ENCODE assay signal across 12 cellular contexts in genomic region chr3:37324752-37325407, GRCh38.
DNase-seq lines count a peak whose midpoint lies in the region; ATAC-seq, FAIRE-seq and TF ChIP-seq lines count a peak whose summit lies in the region.
"Had no signal": no experiment of that assay in that cellular context is flagged by ENCODE, and none has a peak within 500 bp of the region (broad histone marks: within the 10 kb centered on the region; RNA-seq: fewer than 3 reads in every experiment).

No MANE protein-coding gene starts in this region.

- no peak overlapping the region for H3K4me3 ChIP-seq in gastroesophageal sphincter
- no peak overlapping the region for H3K4me3 ChIP-seq in small intestine (ENCODE audit: low read depth in 1 of 2, low read length in 2 of 2)
- no peak overlapping the region for H3K4me3 ChIP-seq in H7 (ENCODE audit: insufficient read depth, low read depth, low read length)
- H3K4me3 ChIP-seq: prostate gland had no signal

- peak; percentile 8 for DNase-seq in EH (ENCODE audit: low read depth)
- no peak for DNase-seq in activated T-helper 1 cell treated with anti-CD3 and anti-CD28 coated beads, Interleukin-12 subunit alpha, Interleukin-12 subunit beta, Interleukin-2, Interleukin-4 antibody, amounts not matched to agents 30 ng/mL and 10 ng/mL and 1 ng/mL, durations not matched to agents 14 hours and 24 hours and 36 hours (ENCODE audit: low spot score)
- DNase-seq in pons (ENCODE audit: low spot score): peak; percentile 66
- DNase-seq in KBM-7: no peak
- no peak for DNase-seq in small intestine
- no peak for DNase-seq in H7
- DNase-seq: activated T-cell treated with anti-CD3 and anti-CD28 coated beads, Interleukin-2, amount 50 U/mL, for 1 hour; NCI-H748 treated with DMSO at 0.1 percent for 48 hours had no signal

- TF ChIP-seq CTCF in gastroesophageal sphincter (IDR thresholded peaks at IDR 0.05): no peak

- no peak for FAIRE-seq in small intestine (lab: Jason Lieb, UNC)

- ATAC-seq in gastroesophageal sphincter: peak; percentile 63
- ATAC-seq in GM18868 (IDR thresholded peaks at IDR 0.05; ENCODE audit: unreplicated experiment): no peak

- H3K27ac ChIP-seq in gastroesophageal sphincter (no peak overlapping the region), small intestine (ENCODE audit: low read depth in 1 of 2, low read length in 1 of 2) (no peak overlapping the region)
- H3K27ac ChIP-seq: prostate gland had no signal

- H3K4me3 Mint-ChIP-seq in activated T-helper 1 cell treated with anti-CD3 and anti-CD28 coated beads, Interleukin-12 subunit alpha, Interleukin-12 subunit beta, Interleukin-2, Interleukin-4 antibody, amounts not matched to agents 30 ng/mL and 10 ng/mL and 1 ng/mL, durations not matched to agents 14 hours and 24 hours and 36 hours: no peak overlapping the region
- H3K4me3 Mint-ChIP-seq: T-helper 2 cell treated with Interferon-gamma antibody and Interleukin-4, amounts not matched to agents 5 μg/mL and 100 μg/mL, for 36 hours had no signal

- H3K4me1 Mint-ChIP-seq in activated T-helper 1 cell treated with anti-CD3 and anti-CD28 coated beads, Interleukin-12 subunit alpha, Interleukin-12 subunit beta, Interleukin-2, Interleukin-4 antibody, amounts not matched to agents 30 ng/mL and 10 ng/mL and 1 ng/mL, durations not matched to agents 14 hours and 24 hours and 36 hours (ENCODE audit: low read depth): peaks cover 50% of the 10 kb centered on the region

- no peaks in the 10 kb centered on the region for H3K9me3 Mint-ChIP-seq in activated T-helper 1 cell treated with anti-CD3 and anti-CD28 coated beads, Interleukin-12 subunit alpha, Interleukin-12 subunit beta, Interleukin-2, Interleukin-4 antibody, amounts not matched to agents 30 ng/mL and 10 ng/mL and 1 ng/mL, durations not matched to agents 14 hours and 24 hours and 36 hours
- H3K9me3 Mint-ChIP-seq: T-helper 2 cell treated with Interferon-gamma antibody and Interleukin-4, amounts not matched to agents 5 μg/mL and 100 μg/mL, for 36 hours had no signal

- intact Hi-C loops in activated T-helper 1 cell treated with anti-CD3 and anti-CD28 coated beads, Interleukin-12 subunit alpha, Interleukin-12 subunit beta, Interleukin-2, Interleukin-4 antibody, amounts not matched to agents 30 ng/mL and 10 ng/mL and 1 ng/mL, durations not matched to agents 14 hours and 24 hours and 36 hours (cut with micrococcal nuclease): no loop called here

- in situ Hi-C loops in KBM-7 (cut with MboI; ENCODE audit: low pct_unique_long_range_greater_than_20kb, low sequenced_read_pairs): no loop called here

- H3K4me1 ChIP-seq in gastroesophageal sphincter: peaks cover 5 to 49% (median 5%) of the 10 kb centered on the region in 3 donors
- no peaks in the 10 kb centered on the region for H3K4me1 ChIP-seq in small intestine (ENCODE audit: control insufficient read depth in 2 of 2, insufficient read depth in 1 of 2, low read depth in 1 of 2, low read length in 1 of 2)
- H3K4me1 ChIP-seq: prostate gland had no signal

- H3K36me3 ChIP-seq in gastroesophageal sphincter (peaks cover 6 to 52% of the 10 kb centered on the region in 2 donors), small intestine (ENCODE audit: control insufficient read depth in 2 of 2, insufficient read depth in 2 of 2, low read length in 2 of 2) (peaks cover 7 to 25% of the 10 kb centered on the region in 2 donors), H7 (replicated peaks; ENCODE audit: control insufficient read depth, insufficient read depth, low read length) (peaks cover 15% of the 10 kb centered on the region)
- H3K36me3 ChIP-seq: prostate gland had no signal

- H3K9me3 ChIP-seq in gastroesophageal sphincter (no peaks in the 10 kb centered on the region), small intestine (ENCODE audit: control insufficient read depth, low read depth) (no peaks in the 10 kb centered on the region)
- H3K9me3 ChIP-seq: prostate gland had no signal

- H3K27ac Mint-ChIP-seq in activated T-helper 1 cell treated with anti-CD3 and anti-CD28 coated beads, Interleukin-12 subunit alpha, Interleukin-12 subunit beta, Interleukin-2, Interleukin-4 antibody, amounts not matched to agents 30 ng/mL and 10 ng/mL and 1 ng/mL, durations not matched to agents 14 hours and 24 hours and 36 hours: peak overlapping the region; percentile 20
- H3K27ac Mint-ChIP-seq: T-helper 2 cell treated with Interferon-gamma antibody and Interleukin-4, amounts not matched to agents 5 μg/mL and 100 μg/mL, for 36 hours had no signal

- no peak for TF ChIP-seq POLR2A in gastroesophageal sphincter (IDR thresholded peaks at IDR 0.05)

- H3K27me3 ChIP-seq in gastroesophageal sphincter (no peaks in the 10 kb centered on the region), small intestine (ENCODE audit: control insufficient read depth in 2 of 2, insufficient read depth in 2 of 2, low read length in 2 of 2) (no peaks in the 10 kb centered on the region), H7 (ENCODE audit: control insufficient read depth, insufficient read depth, low read length) (no peaks in the 10 kb centered on the region)

- TF ChIP-seq EP300 in gastroesophageal sphincter (IDR thresholded peaks at IDR 0.05): no peak

- peaks cover 73% of the 10 kb centered on the region for H3K36me3 Mint-ChIP-seq in activated T-helper 1 cell treated with anti-CD3 and anti-CD28 coated beads, Interleukin-12 subunit alpha, Interleukin-12 subunit beta, Interleukin-2, Interleukin-4 antibody, amounts not matched to agents 30 ng/mL and 10 ng/mL and 1 ng/mL, durations not matched to agents 14 hours and 24 hours and 36 hours (ENCODE audit: low read depth)

- 47% methylated on average over 3 to 4 of the region's 4 CpGs for WGBS in gastroesophageal sphincter (ENCODE audit: low coverage in 1 of 2), 2 donors
- 68 to 94% (median 83%) methylated on average over 4 of the region's 4 CpGs for WGBS in small intestine, 3 donors

- no peaks in the 10 kb centered on the region for H3K27me3 Mint-ChIP-seq in activated T-helper 1 cell treated with anti-CD3 and anti-CD28 coated beads, Interleukin-12 subunit alpha, Interleukin-12 subunit beta, Interleukin-2, Interleukin-4 antibody, amounts not matched to agents 30 ng/mL and 10 ng/mL and 1 ng/mL, durations not matched to agents 14 hours and 24 hours and 36 hours (ENCODE audit: insufficient read depth)

Comparison
In these comparisons a context has a peak if more than half of its experiments do, and no peak if none do; other contexts are left out.
1. DNase-seq: peak in EH (single experiment) and pons (single experiment); none in activated T-helper 1 cell treated with anti-CD3 and anti-CD28 coated beads, Interleukin-12 subunit alpha, Interleukin-12 subunit beta, Interleukin-2, Interleukin-4 antibody, amounts not matched to agents 30 ng/mL and 10 ng/mL and 1 ng/mL, durations not matched to agents 14 hours and 24 hours and 36 hours (single experiment), KBM-7 (single experiment), small intestine (single experiment) and H7 (single experiment).